ENCODE assay signal across 8 cellular contexts in the genomic region with DNA sequence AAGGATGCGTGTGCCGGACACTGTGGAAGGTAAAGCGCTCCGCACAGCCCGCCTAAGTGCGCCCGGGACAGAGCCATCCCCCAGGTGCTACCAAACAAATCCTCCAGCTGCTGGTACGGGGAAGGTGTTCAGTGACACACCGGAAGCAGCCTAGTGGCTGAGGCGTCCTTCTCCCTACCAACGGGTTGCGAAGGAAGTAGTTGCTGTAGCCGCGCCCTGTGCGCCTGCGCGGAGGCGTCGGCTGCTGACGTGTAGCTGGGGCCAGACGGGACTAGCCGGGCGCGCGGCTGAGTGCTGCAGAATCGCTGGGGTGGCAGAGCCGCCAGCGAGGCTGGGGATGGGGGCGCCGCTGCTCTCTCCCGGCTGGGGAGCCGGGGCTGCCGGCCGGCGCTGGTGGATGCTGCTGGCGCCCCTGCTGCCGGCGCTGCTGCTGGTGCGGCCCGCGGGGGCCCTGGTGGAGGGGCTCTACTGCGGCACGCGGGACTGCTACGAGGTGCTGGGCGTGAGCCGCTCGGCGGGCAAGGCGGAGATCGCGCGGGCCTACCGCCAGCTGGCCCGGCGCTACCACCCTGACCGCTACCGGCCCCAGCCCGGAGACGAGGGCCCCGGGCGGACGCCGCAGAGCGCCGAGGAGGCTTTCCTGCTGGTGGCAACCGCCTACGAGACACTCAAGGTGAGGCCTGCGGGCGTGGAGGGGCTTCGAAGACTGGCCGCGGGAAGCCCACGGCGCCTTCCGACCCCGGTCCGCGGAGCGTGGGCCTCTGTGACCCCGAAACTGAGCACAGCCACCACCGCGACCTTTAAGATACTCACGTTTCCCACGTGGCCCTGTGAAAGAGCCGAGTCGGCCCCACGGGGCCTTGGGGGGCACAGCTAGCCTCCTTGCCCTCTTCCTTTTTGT. TPM values are rescaled to one million over a fixed set of nuclear protein-coding genes. Genes with fewer than 3 reads are reported as not detected.
DNase-seq lines count a peak whose midpoint lies in the region; ATAC-seq and FAIRE-seq lines count a peak whose summit lies in the region.

DNAJC25 (plus strand) TSS at position 264 of the 901 bp plus-strand sequence; CDS start at position 338, 74 bp downstream.

- peak within 1 kb of the TSS; percentile 79 for H3K4me3 ChIP-seq in right cardiac atrium (ENCODE audit: low read length)

- under 1% methylated on average over 88 of the region's 88 CpGs for WGBS in right cardiac atrium

- FAIRE-seq in urothelium cell line (lab: Jason Lieb, UNC), result peak; percentile 83

- DNase-seq in NCI-H187 (lab: John Stamatoyannopoulos, UW) (peak; percentile 81 to 88), T-helper 2 cell (peak; percentile 92 to 99 (median 95)), anterior cingulate cortex (lab: John Stamatoyannopoulos, UW) (peak; percentile 74 to 99 (median 96)), right cardiac atrium (peak; percentile 97 to 98 (median 98)), pulmonary artery endothelial cell (ENCODE audit: low read depth, low spot score) (peak; percentile 94), urothelium cell line (ENCODE audit: low spot score) (peak; percentile 100)

- ATAC-seq in GM18502 (IDR thresholded peaks at IDR 0.05; ENCODE audit: poor library complexity, unreplicated experiment) (peak; percentile 97), HG02943 (IDR thresholded peaks at IDR 0.05; ENCODE audit: low read depth, unreplicated experiment) (peak; percentile 90), right cardiac atrium (peak; percentile 100)

- intact Hi-C loops in right cardiac atrium (cut with DNase I), result no loop called here

- no peaks in the 10 kb centered on the region for H3K9me3 ChIP-seq in right cardiac atrium (ENCODE audit: control insufficient read depth, low read length)

- H3K27me3 ChIP-seq in right cardiac atrium (ENCODE audit: control insufficient read depth, insufficient read depth), result no peaks in the 10 kb centered on the region

- peak within 1 kb of the TSS; percentile 77 for H3K27ac ChIP-seq in right cardiac atrium (ENCODE audit: low read length)

- H3K4me1 ChIP-seq in right cardiac atrium (ENCODE audit: control insufficient read depth, insufficient read depth, low read length), result peaks cover 4% of the 10 kb centered on the region

RNA-seq across cellular contexts. Expression of gene DNAJC25, which starts in this region (rescaled TPM):
- 1 to 10 TPM; 4.4 to 7.2 (median 5.8) TPM for total RNA-seq in right cardiac atrium
- 5.0 TPM for polyA plus RNA-seq in right cardiac atrium
- 3.8 and 4.7 TPM in 2 replicates for total RNA-seq in pulmonary artery endothelial cell

Comparison
In these comparisons a context has a peak if more than half of its experiments do, and no peak if none do; other contexts are left out.
1. Peak in every context shown above with its lines: DNase-seq, ATAC-seq, H3K4me3 ChIP-seq and H3K27ac ChIP-seq.